10 cellular contexts compared by ENCODE assay signal in genomic region chr15:38672814-38673292, GRCh38.
A peak's percentile ranks its signal among the peaks of the same experiment; 100 is the strongest.
DNase-seq lines count a peak whose midpoint lies in the region; ATAC-seq and TF ChIP-seq lines count a peak whose summit lies in the region.
"Had no signal": no experiment of that assay in that cellular context is flagged by ENCODE, and none has a peak within 500 bp of the region (broad histone marks: within the 10 kb centered on the region; RNA-seq: fewer than 3 reads in every experiment).

No MANE protein-coding gene starts in this region.

- TF ChIP-seq POLR2A in GM19193 (IDR thresholded peaks at IDR 0.05; ENCODE audit: extremely low read depth, insufficient read depth, insufficient read length): peak; percentile 37

- H3K27me3 Mint-ChIP-seq in CD4-positive, alpha-beta memory T cell: no peaks in the 10 kb centered on the region
- no peaks in the 10 kb centered on the region for H3K27me3 Mint-ChIP-seq in activated CD8-positive, alpha-beta T cell treated with anti-CD3 and anti-CD28 coated beads, Interleukin-2, amount 10 ng/mL, durations not matched to agents 7 days and 5 days (ENCODE audit: low read depth)

- no peaks in the 10 kb centered on the region for H3K79me2 ChIP-seq in GM23248 (ENCODE audit: insufficient read depth)

- no peaks in the 10 kb centered on the region for H3K9me3 ChIP-seq in CD4-positive, alpha-beta memory T cell (ENCODE audit: control insufficient read depth in 1 of 2, low read length in 2 of 2)
- H3K9me3 ChIP-seq in GM23248 (ENCODE audit: low read depth): no peaks in the 10 kb centered on the region

- DNase-seq in CD4-positive, alpha-beta memory T cell: no peak
- no peak for DNase-seq in activated CD8-positive, alpha-beta T cell treated with anti-CD3 and anti-CD28 coated beads, Interleukin-2, amount 10 ng/mL, durations not matched to agents 7 days and 5 days
- DNase-seq in GM23248 (no peak), sciatic nerve (ENCODE audit: low spot score) (no peak), NCI-H1694 treated with DMSO at 0.1 percent for 48 hours (lab: John Stamatoyannopoulos, UW) (no peak), NCI-H226 (no peak)
- DNase-seq: C1 segment of cervical spinal cord had no signal

- peaks cover 0 to 8% (median 0%) of the 10 kb centered on the region in 8 donors for H3K9me3 Mint-ChIP-seq in CD4-positive, alpha-beta memory T cell
- H3K9me3 Mint-ChIP-seq in activated CD8-positive, alpha-beta T cell treated with anti-CD3 and anti-CD28 coated beads, Interleukin-2, amount 10 ng/mL, durations not matched to agents 7 days and 5 days (ENCODE audit: insufficient read depth): peaks cover under 1% of the 10 kb centered on the region
- H3K9me3 Mint-ChIP-seq: neural crest cell had no signal

- H3K27ac ChIP-seq in CD4-positive, alpha-beta memory T cell (ENCODE audit: low read depth, low read length): peak overlapping the region; percentile 89
- H3K27ac ChIP-seq in GM23248: no peak overlapping the region

- peak overlapping the region in 6 of 8 donors; percentile 9 to 79 (median 72) for H3K4me3 Mint-ChIP-seq in CD4-positive, alpha-beta memory T cell
- H3K4me3 Mint-ChIP-seq in activated CD8-positive, alpha-beta T cell treated with anti-CD3 and anti-CD28 coated beads, Interleukin-2, amount 10 ng/mL, durations not matched to agents 7 days and 5 days: peak overlapping the region; percentile 44
- H3K4me3 Mint-ChIP-seq: neural crest cell had no signal

- H2AFZ ChIP-seq in GM23248: no peak overlapping the region

- no peaks in the 10 kb centered on the region for H3K27me3 ChIP-seq in CD4-positive, alpha-beta memory T cell (ENCODE audit: insufficient read depth, low read length)
- H3K27me3 ChIP-seq in GM23248 (replicated peaks; ENCODE audit: insufficient read depth): 0 out of 2 replicates have a peak, but pooled peaks cover 7% of the 10 kb centered on the region

- H3K36me3 Mint-ChIP-seq in CD4-positive, alpha-beta memory T cell: peaks cover 0 to 5% of the 10 kb centered on the region in 2 donors
- H3K36me3 Mint-ChIP-seq in activated CD8-positive, alpha-beta T cell treated with anti-CD3 and anti-CD28 coated beads, Interleukin-2, amount 10 ng/mL, durations not matched to agents 7 days and 5 days (ENCODE audit: low read depth): peaks cover 18% of the 10 kb centered on the region

- peak overlapping the region; percentile 94 to 100 (median 99) for H3K27ac Mint-ChIP-seq in CD4-positive, alpha-beta memory T cell
- peak overlapping the region; percentile 91 for H3K27ac Mint-ChIP-seq in activated CD8-positive, alpha-beta T cell treated with anti-CD3 and anti-CD28 coated beads, Interleukin-2, amount 10 ng/mL, durations not matched to agents 7 days and 5 days

- H3K4me2 ChIP-seq in GM23248 (ENCODE audit: unreplicated experiment): no peak overlapping the region

- no peaks in the 10 kb centered on the region for H3K36me3 ChIP-seq in CD4-positive, alpha-beta memory T cell (ENCODE audit: insufficient read depth, low read length)
- H3K36me3 ChIP-seq in GM23248 (ENCODE audit: low read depth): no peaks in the 10 kb centered on the region

- peaks cover 4% of the 10 kb centered on the region; the same call in 1 of the 2 replicates for H3K9me2 ChIP-seq in GM23248 (ENCODE audit: insufficient read depth)

- POLR2A ChIA-PET in CD4-positive, alpha-beta memory T cell (lab: Charles Lee; ENCODE audit: partially characterized antibody): interaction anchor here (1.1 to 22.6 kb wide), 9 partner anchors 14 to 199 kb away, joined by 3 to 520 read pairs (median 6); partner anchors contain the start of gene RASGRP1
- POLR2A ChIA-PET in activated CD8-positive, alpha-beta T cell treated with anti-CD3 and anti-CD28 coated beads, Interleukin-2, amount 10 ng/mL, durations not matched to agents 7 days and 5 days (lab: Charles Lee): interaction anchor here (0.7 to 11.4 kb wide), 8 partner anchors 11 to 110 kb away, joined by 3 to 164 read pairs (median 44); partner anchors contain the start of gene RASGRP1

- intact Hi-C loops in CD4-positive, alpha-beta memory T cell (cut with micrococcal nuclease): loop anchor here (5.0 kb wide), 1 partner anchor 61 kb away; no protein-coding TSS in a partner anchor
- intact Hi-C loops in sciatic nerve (cut with DNase I): no loop called here

- H3K4me1 ChIP-seq in CD4-positive, alpha-beta memory T cell (ENCODE audit: insufficient read depth, low read length): peaks cover 72% of the 10 kb centered on the region
- no peaks in the 10 kb centered on the region for H3K4me1 ChIP-seq in GM23248 (ENCODE audit: insufficient read depth)

- 72 to 74% methylated on average over 9 of the region's 9 CpGs for WGBS in GM23248 (ENCODE audit: low coverage in 1 of 2, low lambda C conversion rate in 2 of 2, missing lambda C conversion rate in 2 of 2), 2 experiments

- peak; percentile 33 for ATAC-seq in HG02943 (IDR thresholded peaks at IDR 0.05; ENCODE audit: low read depth, unreplicated experiment)
- ATAC-seq in activated CD8-positive, alpha-beta T cell treated with anti-CD3 and anti-CD28 coated beads, Interleukin-2, amount 10 ng/mL, durations not matched to agents 7 days and 5 days: no peak
- ATAC-seq in sciatic nerve: no peak

- no peaks in the 10 kb centered on the region for H3F3A ChIP-seq in GM23248 (ENCODE audit: insufficient read depth)

- no peak overlapping the region for H3K9ac ChIP-seq in GM23248

- in situ Hi-C loops in GM23248 (cut with MboI): loop anchor here (25.0 kb wide), 1 partner anchor 686 kb away; no protein-coding TSS in a partner anchor

- no peak overlapping the region for H3K4me3 ChIP-seq in CD4-positive, alpha-beta memory T cell (ENCODE audit: low read length in 2 of 2)
- H3K4me3 ChIP-seq in GM23248: no peak overlapping the region

- H3K4me1 Mint-ChIP-seq in CD4-positive, alpha-beta memory T cell: peaks cover 50 to 78% (median 61%) of the 10 kb centered on the region in 4 donors
- H3K4me1 Mint-ChIP-seq in activated CD8-positive, alpha-beta T cell treated with anti-CD3 and anti-CD28 coated beads, Interleukin-2, amount 10 ng/mL, durations not matched to agents 7 days and 5 days (ENCODE audit: low read depth): peaks cover 82% of the 10 kb centered on the region

- CTCF ChIA-PET in CD4-positive, alpha-beta memory T cell (lab: Charles Lee; ENCODE audit: partially characterized antibody): interaction anchor here (0.9 to 11.9 kb wide), 9 partner anchors 10 to 232 kb away, joined by 3 to 186 read pairs (median 9); partner anchors contain the start of gene RASGRP1
- CTCF ChIA-PET in activated CD8-positive, alpha-beta T cell treated with anti-CD3 and anti-CD28 coated beads, Interleukin-2, amount 10 ng/mL, durations not matched to agents 7 days and 5 days (lab: Charles Lee): interaction anchor here (0.8 to 31.2 kb wide), 12 partner anchors 11 to 199 kb away, joined by 4 to 803 read pairs (median 8); partner anchors contain the start of gene RASGRP1

- no peaks in the 10 kb centered on the region for H4K20me1 ChIP-seq in GM23248 (ENCODE audit: insufficient read depth)
